8 cellular contexts compared by ENCODE assay signal in the genomic region with DNA sequence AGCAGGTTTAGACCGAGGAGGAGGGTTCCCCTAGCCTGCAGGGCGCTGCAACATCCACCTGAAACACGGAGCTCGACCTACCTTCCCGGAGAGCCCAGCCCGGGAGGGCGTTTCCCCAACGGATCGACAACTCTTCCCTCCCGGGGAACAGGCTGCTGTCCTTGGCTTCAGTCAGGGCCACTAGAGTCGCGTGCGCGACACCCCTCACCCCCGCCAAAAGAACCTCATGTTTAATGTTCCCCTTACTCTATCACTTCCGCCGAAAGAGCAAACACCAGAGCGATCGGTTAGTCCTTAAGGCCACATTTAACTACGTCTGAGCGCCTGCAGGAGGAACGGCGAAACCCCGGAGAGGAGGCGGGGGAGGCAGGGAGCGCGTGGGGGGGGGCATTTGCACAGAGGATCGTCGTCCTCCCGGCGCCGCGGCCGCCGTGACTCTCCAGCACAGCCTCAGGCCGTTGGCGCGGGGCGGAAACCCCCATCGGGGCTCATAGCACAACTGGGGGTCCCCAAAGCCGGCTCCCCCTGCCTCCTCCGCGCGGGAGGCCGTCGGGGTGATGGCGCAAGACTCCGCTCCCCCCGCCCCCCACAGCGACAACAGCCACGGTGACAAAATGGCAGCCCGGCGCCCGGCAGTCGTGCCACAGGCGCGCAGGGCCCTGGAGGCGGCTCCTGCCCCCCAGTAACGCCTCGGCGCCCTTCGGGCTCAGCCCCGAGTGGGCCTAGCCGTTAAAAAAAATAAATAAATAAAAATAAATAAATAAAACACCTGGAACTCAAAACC. TPM values are rescaled to one million over a fixed set of nuclear protein-coding genes. Genes with fewer than 3 reads are reported as not detected.
DNase-seq lines count a peak whose midpoint lies in the region.

No MANE protein-coding gene starts in this region.

- peak overlapping the region; percentile 83 for H3K4me2 ChIP-seq in neuronal stem cell (ENCODE audit: insufficient read depth, low read length, poor library complexity, severe bottlenecking)

- H3K27ac ChIP-seq in SJCRH30 (peak overlapping the region; percentile 100), neuronal stem cell (replicated peaks; ENCODE audit: low read length) (peak overlapping the region; percentile 94), thymus (ENCODE audit: low read depth) (peak overlapping the region; percentile 98)

- H3K9ac ChIP-seq in neuronal stem cell (ENCODE audit: low read depth, low read length, poor library complexity), result peak overlapping the region; percentile 99

- H3K9me3 ChIP-seq in SJCRH30 (replicated peaks), result no peaks in the 10 kb centered on the region
- H3K9me3 ChIP-seq in neuronal stem cell (replicated peaks in 1 of 2; ENCODE audit: control insufficient read depth in 2 of 2, insufficient read depth in 1 of 2, low read depth in 1 of 2, low read length in 2 of 2), result no peaks in the 10 kb centered on the region
- H3K9me3 ChIP-seq in thymus (ENCODE audit: control insufficient read depth), result no peaks in the 10 kb centered on the region

- no CpG with 5 or more reads among the region's 64 CpGs for WGBS in neuronal stem cell (ENCODE audit: extremely low coverage in 2 of 2, insufficient read length in 2 of 2, insufficient replicate concordance in 1 of 2), 2 donors
- under 1% methylated on average over 64 of the region's 64 CpGs for WGBS in thymus

- H2BK12ac ChIP-seq in neuronal stem cell (ENCODE audit: low read length), result no peak overlapping the region

- H3K4me1 ChIP-seq in SJCRH30 (peaks cover 28% of the 10 kb centered on the region), neuronal stem cell (ENCODE audit: control insufficient read depth in 2 of 2, insufficient read depth in 1 of 2, low read depth in 1 of 2, low read length in 2 of 2) (peaks cover 19 to 24% of the 10 kb centered on the region in 2 donors), thymus (ENCODE audit: control insufficient read depth, insufficient read depth, low read length) (peaks cover 15% of the 10 kb centered on the region)

- H3K79me1 ChIP-seq in neuronal stem cell (ENCODE audit: low read depth, low read length), result peaks cover 5% of the 10 kb centered on the region

- peak overlapping the region; percentile 85 for H2AFZ ChIP-seq in neuronal stem cell (ENCODE audit: low read length)

- H3K36me3 ChIP-seq in SJCRH30 (peaks cover 11% of the 10 kb centered on the region; the same call in 1 of the 2 replicates), neuronal stem cell (replicated peaks in 1 of 2; ENCODE audit: control insufficient read depth in 2 of 2, insufficient read depth in 2 of 2, low read length in 2 of 2) (peaks cover 6 to 36% of the 10 kb centered on the region in 2 donors), thymus (ENCODE audit: control insufficient read depth, insufficient read depth) (no peaks in the 10 kb centered on the region)

- H3K23ac ChIP-seq in neuronal stem cell (ENCODE audit: low read depth, low read length, poor library complexity), result peak overlapping the region; percentile 92

- H4K8ac ChIP-seq in neuronal stem cell (ENCODE audit: low read depth, low read length), result no peak overlapping the region

- no peak overlapping the region for H4K91ac ChIP-seq in neuronal stem cell (ENCODE audit: low read depth, low read length, poor library complexity)

- H2BK120ac ChIP-seq in neuronal stem cell (ENCODE audit: low read depth, low read length), result peak overlapping the region; percentile 90

- H3K27me3 ChIP-seq in SJCRH30, result no peaks in the 10 kb centered on the region
- H3K27me3 ChIP-seq in neuronal stem cell (ENCODE audit: control insufficient read depth in 3 of 3, insufficient read depth in 3 of 3, low read depth in 1 of 3, low read length in 3 of 3), result no peaks in the 10 kb centered on the region
- H3K27me3 ChIP-seq in thymus (ENCODE audit: control insufficient read depth, insufficient read depth), result no peaks in the 10 kb centered on the region

- peak overlapping the region; percentile 31 for H2BK15ac ChIP-seq in neuronal stem cell (ENCODE audit: low read length)

- H2AK5ac ChIP-seq in neuronal stem cell (ENCODE audit: low read depth, low read length), result peak overlapping the region; percentile 98

- peak overlapping the region; percentile 100 for H3K18ac ChIP-seq in neuronal stem cell (ENCODE audit: low read length)

- H2BK5ac ChIP-seq in neuronal stem cell (ENCODE audit: low read length), result peak overlapping the region; percentile 99

- no peak overlapping the region for H3K4ac ChIP-seq in neuronal stem cell (ENCODE audit: low read length)

- H3K14ac ChIP-seq in neuronal stem cell (ENCODE audit: low read length), result no peak overlapping the region

- DNase-seq in NCI-H2081 (lab: John Stamatoyannopoulos, UW) (peak; percentile 61 to 77), NCI-H2081 treated with DMSO at 0.1 percent for 48 hours (lab: John Stamatoyannopoulos, UW) (no peak), HT1080 (ENCODE audit: low read depth) (peak; percentile 40), SJCRH30 (peak; percentile 67 to 73), foreskin melanocyte (peak; percentile 42), neuronal stem cell (ENCODE audit: low spot score) (peak; percentile 42)
- peak; percentile 66 for DNase-seq in activated gamma-delta T cell treated with anti-CD3 and anti-CD28 coated beads, Interleukin-2, amount 50 U/mL, for 16 hours (ENCODE audit: low read depth)

- H3K4me3 ChIP-seq in SJCRH30, result peak overlapping the region; percentile 98
- peak overlapping the region; percentile 92 to 100 for H3K4me3 ChIP-seq in neuronal stem cell (ENCODE audit: low read length in 2 of 2)
- H3K4me3 ChIP-seq in thymus (ENCODE audit: low read length), result peak overlapping the region; percentile 68

RNA-seq across cellular contexts. Expression of a gene that starts 3.2 kb away (rescaled TPM):
- 80.0 and 120 TPM in 2 replicates for total RNA-seq in HT1080 (2014; rRNA removed; shearing (Covaris generic))
- 176 and 201 TPM in 2 replicates for polyA plus RNA-seq in HT1080 (2015; cell fraction: cytosol; rRNA removed)
- 135 and 138 TPM in 2 replicates for polyA plus RNA-seq in HT1080 (2015; cell fraction: nucleus; rRNA removed)
- 246 and 273 TPM in 2 replicates for total RNA-seq in SJCRH30 (2014; rRNA removed; shearing (Covaris generic))
- 488 TPM for polyA plus RNA-seq in neuronal stem cell (2013, experiment 1 of 2)
- 480 TPM for polyA plus RNA-seq in neuronal stem cell (2013, experiment 2 of 2)
- polyA plus RNA-seq in thymus, result 115 TPM
